8 cellular contexts compared by ENCODE assay signal in genomic region chr4:57110635-57111546, GRCh38. TPM values are rescaled to one million over a fixed set of nuclear protein-coding genes. Genes with fewer than 3 reads are reported as not detected.
DNase-seq lines count a peak whose midpoint lies in the region; ATAC-seq and TF ChIP-seq lines count a peak whose summit lies in the region.

No MANE protein-coding gene starts in this region.

- H3K36me3 ChIP-seq in HUES6 (ENCODE audit: control insufficient read depth, insufficient read depth, low read length) (no peaks in the 10 kb centered on the region), fibroblast of lung (ENCODE audit: control insufficient read depth, insufficient read depth, low read length) (no peaks in the 10 kb centered on the region), mucosa of stomach (ENCODE audit: control insufficient read depth, insufficient read depth, low read length) (no peaks in the 10 kb centered on the region), upper lobe of right lung (no peaks in the 10 kb centered on the region)

- H3K27ac ChIP-seq in HUES6 (ENCODE audit: low read depth, low read length) (no peak overlapping the region), fibroblast of lung (ENCODE audit: insufficient read depth, low read length) (peak overlapping the region; percentile 87), upper lobe of right lung (peak overlapping the region; percentile 93)

- H3K36me3 Mint-ChIP-seq in activated B cell treated with CpG ODN at 0.5 μM for 24 hours (ENCODE audit: low read depth): no peaks in the 10 kb centered on the region

- no peak for DNase-seq in AG09309 (ENCODE audit: low read depth)
- DNase-seq in activated B cell treated with CpG ODN at 0.5 μM for 24 hours: no peak
- peak; percentile 70 to 81 for DNase-seq in fibroblast of lung (ENCODE audit: low read depth in 2 of 2)
- DNase-seq in upper lobe of right lung: peak; percentile 69
- no peak for DNase-seq in central memory CD4-positive, alpha-beta T cell

- peak overlapping the region; percentile 94 for H3K4me2 ChIP-seq in fibroblast of lung (ENCODE audit: extremely low read depth, insufficient read depth, low read length)

- H3K4me1 ChIP-seq in HUES6 (ENCODE audit: control insufficient read depth, insufficient read depth, low read length) (peaks cover 19% of the 10 kb centered on the region), fibroblast of lung (ENCODE audit: control insufficient read depth, extremely low read depth, insufficient read depth, low read length) (peaks cover 11% of the 10 kb centered on the region), mucosa of stomach (ENCODE audit: control insufficient read depth, insufficient read depth, low read length) (peaks cover 7% of the 10 kb centered on the region), upper lobe of right lung (peaks cover 28% of the 10 kb centered on the region)

- H3K9ac ChIP-seq in HUES6 (ENCODE audit: low read length) (peak overlapping the region; percentile 62), fibroblast of lung (ENCODE audit: insufficient read depth, low read length) (peak overlapping the region; percentile 78), mucosa of stomach (ENCODE audit: low read length) (peak overlapping the region; percentile 61)

- H3K27me3 ChIP-seq in HUES6 (ENCODE audit: control insufficient read depth, insufficient read depth, low read length) (peaks cover 58% of the 10 kb centered on the region), fibroblast of lung (ENCODE audit: control insufficient read depth, insufficient read depth, low read length) (no peaks in the 10 kb centered on the region), mucosa of stomach (ENCODE audit: control insufficient read depth, insufficient read depth, low read length) (peaks cover 24% of the 10 kb centered on the region), upper lobe of right lung (no peaks in the 10 kb centered on the region)

- H2AFZ ChIP-seq in fibroblast of lung (ENCODE audit: low read length): peak overlapping the region; percentile 88

- ATAC-seq in GM18511 (IDR thresholded peaks at IDR 0.05; ENCODE audit: unreplicated experiment) (peak; percentile 46), activated B cell treated with CpG ODN at 0.5 μM for 24 hours (ENCODE audit: low read depth) (no peak), upper lobe of right lung (peak; percentile 66)

- H3K4me1 Mint-ChIP-seq in activated B cell treated with CpG ODN at 0.5 μM for 24 hours: peaks cover 17% of the 10 kb centered on the region

- H3K79me2 ChIP-seq in fibroblast of lung (ENCODE audit: control insufficient read depth, insufficient read depth, low read length): peaks cover 31% of the 10 kb centered on the region

- H4K20me1 ChIP-seq in fibroblast of lung (ENCODE audit: control insufficient read depth, extremely low read depth, insufficient read depth, low read length): no peaks in the 10 kb centered on the region

- intact Hi-C loops in activated B cell treated with CpG ODN at 0.5 μM for 24 hours (cut with micrococcal nuclease): no loop called here
- intact Hi-C loops in upper lobe of right lung (cut with DNase I): no loop called here

- H3K9me3 Mint-ChIP-seq in activated B cell treated with CpG ODN at 0.5 μM for 24 hours: no peaks in the 10 kb centered on the region

- peak overlapping the region; percentile 30 for H3K4me3 ChIP-seq in AG09309 (ENCODE audit: control insufficient read depth, low read depth, low read length)
- H3K4me3 ChIP-seq in HUES6 (ENCODE audit: low read depth, low read length): peak overlapping the region; percentile 73
- H3K4me3 ChIP-seq in fibroblast of lung (replicated peaks in 1 of 4; ENCODE audit: control extremely low read depth in 1 of 4, insufficient read depth in 1 of 4, low read depth in 3 of 4, low read length in 4 of 4): peak overlapping the region; percentile 48 to 64 (median 55)
- H3K4me3 ChIP-seq in mucosa of stomach (ENCODE audit: low read length): peak overlapping the region; percentile 51
- peak overlapping the region; percentile 81 for H3K4me3 ChIP-seq in upper lobe of right lung

- POLR2A ChIA-PET in activated B cell treated with CpG ODN at 0.5 μM for 24 hours (lab: Charles Lee): no interaction called here

- H3K27me3 Mint-ChIP-seq in activated B cell treated with CpG ODN at 0.5 μM for 24 hours: peaks cover 36% of the 10 kb centered on the region

- no peak for TF ChIP-seq CTCF in AG09309 (IDR thresholded peaks at IDR 0.05; ENCODE audit: control insufficient read depth, insufficient read depth, low read depth, low read length, missing control alignments)
- no peak for TF ChIP-seq CTCF in activated B cell treated with CpG ODN at 0.5 μM for 24 hours (IDR thresholded peaks at IDR 0.05)
- TF ChIP-seq CTCF in fibroblast of lung (conservative IDR thresholded peaks at IDR 0.05 in 1 of 2, IDR thresholded peaks at IDR 0.05 in 1 of 2; ENCODE audit: low read depth in 1 of 2, low read length in 2 of 2): no peak
- no peak for TF ChIP-seq CTCF in upper lobe of right lung (IDR thresholded peaks at IDR 0.05)

- H3K27ac Mint-ChIP-seq in activated B cell treated with CpG ODN at 0.5 μM for 24 hours: no peak overlapping the region

- peak overlapping the region; percentile 87 for H3K4me3 Mint-ChIP-seq in activated B cell treated with CpG ODN at 0.5 μM for 24 hours

- CTCF ChIA-PET in activated B cell treated with CpG ODN at 0.5 μM for 24 hours (lab: Charles Lee): no interaction called here

- H3K9me3 ChIP-seq in HUES6 (ENCODE audit: control insufficient read depth, insufficient read depth, low read depth, low read length) (no peaks in the 10 kb centered on the region), fibroblast of lung (ENCODE audit: control insufficient read depth, insufficient read depth, low read depth, low read length) (no peaks in the 10 kb centered on the region), mucosa of stomach (ENCODE audit: control insufficient read depth, low read length) (no peaks in the 10 kb centered on the region), upper lobe of right lung (no peaks in the 10 kb centered on the region)

RNA-seq across cellular contexts. Expression of gene IGFBP7, which starts 0.7 kb away (rescaled TPM):
- total RNA-seq in activated B cell treated with CpG ODN at 0.5 μM for 24 hours (not detected in 2 replicates), fibroblast of lung (54.8 and 108 TPM in 2 replicates), upper lobe of right lung (661 TPM)
- polyA plus RNA-seq in fibroblast of lung: 75.3 and 793 TPM in 2 replicates
- 60.8 and 564 TPM in 2 replicates for polyA plus RNA-seq in fibroblast of lung (2012)
- polyA minus RNA-seq in fibroblast of lung (ENCODE audit: low replicate concordance): 2.7 and 51.2 TPM in 2 replicates

Comparison
In these comparisons a context has a peak if more than half of its experiments do, and no peak if none do; other contexts are left out.
1. DNase-seq: peak in fibroblast of lung (2 of 2) and upper lobe of right lung (single experiment); none in AG09309 (single experiment), activated B cell treated with CpG ODN at 0.5 μM for 24 hours (single experiment) and central memory CD4-positive, alpha-beta T cell (single experiment).
2. H3K4me3 ChIP-seq: peak in every context shown above with its lines; median percentile 81 in upper lobe of right lung; 73 in HUES6; 55 in fibroblast of lung; 51 in mucosa of stomach; 30 in AG09309.
3. RNA of gene IGFBP7, which starts 0.7 kb away (total RNA-seq): 661 TPM in upper lobe of right lung (single experiment) and 54.8 to 108 TPM in fibroblast of lung; not detected in activated B cell treated with CpG ODN at 0.5 μM for 24 hours; every median in the first group is over 10 times any median in the second.
4. Peak in every context shown above with its lines, with median percentiles within 50 percentile points of each other: H3K9ac ChIP-seq.